ENCODE assay signal across 1 cellular context in genomic region chr19:41452584-41453275, GRCh38.
TF ChIP-seq lines count a peak whose summit lies in the region.

No MANE protein-coding gene starts in this region.

TF ChIP-seq in GM23338, 12 proteins besides CTCF, POLR2A, EP300 and RAD21 (continued from another document):
- TF ChIP-seq, protein P1, sequence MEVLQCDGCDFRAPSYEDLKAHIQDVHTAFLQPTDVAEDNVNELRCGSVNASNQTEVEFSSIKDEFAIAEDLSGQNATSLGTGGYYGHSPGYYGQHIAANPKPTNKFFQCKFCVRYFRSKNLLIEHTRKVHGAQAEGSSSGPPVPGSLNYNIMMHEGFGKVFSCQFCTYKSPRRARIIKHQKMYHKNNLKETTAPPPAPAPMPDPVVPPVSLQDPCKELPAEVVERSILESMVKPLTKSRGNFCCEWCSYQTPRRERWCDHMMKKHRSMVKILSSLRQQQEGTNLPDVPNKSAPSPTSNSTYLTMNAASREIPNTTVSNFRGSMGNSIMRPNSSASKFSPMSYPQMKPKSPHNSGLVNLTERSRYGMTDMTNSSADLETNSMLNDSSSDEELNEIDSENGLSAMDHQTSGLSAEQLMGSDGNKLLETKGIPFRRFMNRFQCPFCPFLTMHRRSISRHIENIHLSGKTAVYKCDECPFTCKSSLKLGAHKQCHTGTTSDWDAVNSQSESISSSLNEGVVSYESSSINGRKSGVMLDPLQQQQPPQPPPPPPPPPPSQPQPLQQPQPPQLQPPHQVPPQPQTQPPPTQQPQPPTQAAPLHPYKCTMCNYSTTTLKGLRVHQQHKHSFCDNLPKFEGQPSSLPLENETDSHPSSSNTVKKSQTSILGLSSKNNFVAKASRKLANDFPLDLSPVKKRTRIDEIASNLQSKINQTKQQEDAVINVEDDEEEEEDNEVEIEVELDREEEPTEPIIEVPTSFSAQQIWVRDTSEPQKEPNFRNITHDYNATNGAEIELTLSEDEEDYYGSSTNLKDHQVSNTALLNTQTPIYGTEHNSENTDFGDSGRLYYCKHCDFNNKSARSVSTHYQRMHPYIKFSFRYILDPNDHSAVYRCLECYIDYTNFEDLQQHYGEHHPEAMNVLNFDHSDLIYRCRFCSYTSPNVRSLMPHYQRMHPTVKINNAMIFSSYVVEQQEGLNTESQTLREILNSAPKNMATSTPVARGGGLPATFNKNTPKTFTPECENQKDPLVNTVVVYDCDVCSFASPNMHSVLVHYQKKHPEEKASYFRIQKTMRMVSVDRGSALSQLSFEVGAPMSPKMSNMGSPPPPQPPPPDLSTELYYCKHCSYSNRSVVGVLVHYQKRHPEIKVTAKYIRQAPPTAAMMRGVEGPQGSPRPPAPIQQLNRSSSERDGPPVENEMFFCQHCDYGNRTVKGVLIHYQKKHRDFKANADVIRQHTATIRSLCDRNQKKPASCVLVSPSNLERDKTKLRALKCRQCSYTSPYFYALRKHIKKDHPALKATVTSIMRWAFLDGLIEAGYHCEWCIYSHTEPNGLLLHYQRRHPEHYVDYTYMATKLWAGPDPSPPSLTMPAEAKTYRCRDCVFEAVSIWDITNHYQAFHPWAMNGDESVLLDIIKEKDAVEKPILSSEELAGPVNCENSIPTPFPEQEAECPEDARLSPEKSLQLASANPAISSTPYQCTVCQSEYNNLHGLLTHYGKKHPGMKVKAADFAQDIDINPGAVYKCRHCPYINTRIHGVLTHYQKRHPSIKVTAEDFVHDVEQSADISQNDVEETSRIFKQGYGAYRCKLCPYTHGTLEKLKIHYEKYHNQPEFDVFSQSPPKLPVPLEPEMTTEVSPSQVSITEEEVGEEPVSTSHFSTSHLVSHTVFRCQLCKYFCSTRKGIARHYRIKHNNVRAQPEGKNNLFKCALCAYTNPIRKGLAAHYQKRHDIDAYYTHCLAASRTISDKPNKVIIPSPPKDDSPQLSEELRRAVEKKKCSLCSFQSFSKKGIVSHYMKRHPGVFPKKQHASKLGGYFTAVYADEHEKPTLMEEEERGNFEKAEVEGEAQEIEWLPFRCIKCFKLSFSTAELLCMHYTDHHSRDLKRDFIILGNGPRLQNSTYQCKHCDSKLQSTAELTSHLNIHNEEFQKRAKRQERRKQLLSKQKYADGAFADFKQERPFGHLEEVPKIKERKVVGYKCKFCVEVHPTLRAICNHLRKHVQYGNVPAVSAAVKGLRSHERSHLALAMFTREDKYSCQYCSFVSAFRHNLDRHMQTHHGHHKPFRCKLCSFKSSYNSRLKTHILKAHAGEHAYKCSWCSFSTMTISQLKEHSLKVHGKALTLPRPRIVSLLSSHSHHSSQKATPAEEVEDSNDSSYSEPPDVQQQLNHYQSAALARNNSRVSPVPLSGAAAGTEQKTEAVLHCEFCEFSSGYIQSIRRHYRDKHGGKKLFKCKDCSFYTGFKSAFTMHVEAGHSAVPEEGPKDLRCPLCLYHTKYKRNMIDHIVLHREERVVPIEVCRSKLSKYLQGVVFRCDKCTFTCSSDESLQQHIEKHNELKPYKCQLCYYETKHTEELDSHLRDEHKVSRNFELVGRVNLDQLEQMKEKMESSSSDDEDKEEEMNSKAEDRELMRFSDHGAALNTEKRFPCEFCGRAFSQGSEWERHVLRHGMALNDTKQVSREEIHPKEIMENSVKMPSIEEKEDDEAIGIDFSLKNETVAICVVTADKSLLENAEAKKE (CRISPR knock-in tag; IDR thresholded peaks at IDR 0.05) = no peak
- TF ChIP-seq EZH2 (IDR thresholded peaks at IDR 0.05; ENCODE audit: low read depth, unreplicated experiment) (no peak), ZNF114 (CRISPR knock-in tag; IDR thresholded peaks at IDR 0.05) (no peak), JUNB (IDR thresholded peaks at IDR 0.05; ENCODE audit: unreplicated experiment) (no peak), EZH2phosphoT487 (IDR thresholded peaks at IDR 0.05; ENCODE audit: unreplicated experiment) (no peak), POLR2AphosphoS5 (IDR thresholded peaks at IDR 0.05; ENCODE audit: low read depth) (no peak), CREB1 (CRISPR knock-in tag; IDR thresholded peaks at IDR 0.05; ENCODE audit: low read depth) (no peak), NANOG (IDR thresholded peaks at IDR 0.05; ENCODE audit: borderline replicate concordance) (no peak)
- TF ChIP-seq, protein P2, sequence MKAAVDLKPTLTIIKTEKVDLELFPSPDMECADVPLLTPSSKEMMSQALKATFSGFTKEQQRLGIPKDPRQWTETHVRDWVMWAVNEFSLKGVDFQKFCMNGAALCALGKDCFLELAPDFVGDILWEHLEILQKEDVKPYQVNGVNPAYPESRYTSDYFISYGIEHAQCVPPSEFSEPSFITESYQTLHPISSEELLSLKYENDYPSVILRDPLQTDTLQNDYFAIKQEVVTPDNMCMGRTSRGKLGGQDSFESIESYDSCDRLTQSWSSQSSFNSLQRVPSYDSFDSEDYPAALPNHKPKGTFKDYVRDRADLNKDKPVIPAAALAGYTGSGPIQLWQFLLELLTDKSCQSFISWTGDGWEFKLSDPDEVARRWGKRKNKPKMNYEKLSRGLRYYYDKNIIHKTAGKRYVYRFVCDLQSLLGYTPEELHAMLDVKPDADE (IDR thresholded peaks at IDR 0.05) = no peak
TF ChIP-seq in GM23338: peak in this region for 0.
